17 cellular contexts compared by ENCODE assay signal in the genomic region with DNA sequence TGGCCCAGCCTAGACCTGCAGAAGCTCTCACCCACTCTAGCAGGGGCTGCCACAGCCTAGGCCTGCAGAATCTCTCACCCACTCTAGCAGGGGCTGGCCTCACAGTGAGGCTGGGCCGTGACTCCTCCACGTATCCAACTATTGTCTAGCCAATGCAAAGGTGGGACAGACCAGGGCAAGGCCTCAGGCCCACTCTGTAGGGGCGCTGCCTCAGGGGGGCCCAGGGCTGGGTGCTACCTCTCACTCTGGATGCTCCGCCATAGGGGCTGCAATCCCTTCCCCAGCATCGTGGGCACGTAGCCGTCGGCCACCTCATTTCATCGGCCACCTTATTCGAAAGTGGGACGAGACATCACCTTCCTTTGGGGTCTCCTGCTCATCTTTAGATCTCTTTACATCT.
"Had no signal": no experiment of that assay in that cellular context is flagged by ENCODE, and none has a peak within 500 bp of the region (broad histone marks: within the 10 kb centered on the region; RNA-seq: fewer than 3 reads in every experiment).

No MANE protein-coding gene starts in this region.

- DNase-seq: activated CD4-positive, alpha-beta T cell treated with anti-CD3 and anti-CD28 coated beads, Interleukin-2, amount 50 U/mL, for 1 hour; activated CD8-positive, alpha-beta memory T cell treated with anti-CD3 and anti-CD28 coated beads, Interleukin-2, amount 10 ng/mL, durations not matched to agents 7 days and 5 days; activated gamma-delta T cell; activated naive CD8-positive, alpha-beta T cell treated with anti-CD3 and anti-CD28 coated beads, Interleukin-2, amount 10 ng/mL, durations not matched to agents 7 days and 5 days; activated T-cell treated with anti-CD3 and anti-CD28 coated beads, Interleukin-2, amount 50 U/mL, for 24 hours; effector memory CD4-positive, alpha-beta T cell; midbrain; naive B cell had no signal

- H3K4me1 Mint-ChIP-seq: activated CD8-positive, alpha-beta memory T cell treated with anti-CD3 and anti-CD28 coated beads, Interleukin-2, amount 10 ng/mL, durations not matched to agents 7 days and 5 days; activated naive CD8-positive, alpha-beta T cell treated with anti-CD3 and anti-CD28 coated beads, Interleukin-2, amount 10 ng/mL, durations not matched to agents 7 days and 5 days; naive B cell; stimulated activated effector memory CD8-positive, alpha-beta T cell treated with anti-CD3 and anti-CD28 coated beads, Interleukin-12 subunit alpha, Interleukin-12 subunit beta, amount 100 ng/mL, for 72 hours had no signal

- H3K36me3 Mint-ChIP-seq: activated CD8-positive, alpha-beta memory T cell treated with anti-CD3 and anti-CD28 coated beads, Interleukin-2, amount 10 ng/mL, durations not matched to agents 7 days and 5 days; activated naive CD8-positive, alpha-beta T cell treated with anti-CD3 and anti-CD28 coated beads, Interleukin-2, amount 10 ng/mL, durations not matched to agents 7 days and 5 days; naive B cell had no signal

- H3K4me3 ChIP-seq: ascending aorta, gastroesophageal sphincter, hepatocyte, lung, transverse colon had no signal

- H3K9me3 Mint-ChIP-seq: activated naive CD8-positive, alpha-beta T cell treated with anti-CD3 and anti-CD28 coated beads, Interleukin-2, amount 10 ng/mL, durations not matched to agents 7 days and 5 days; activated T-cell treated with anti-CD3 and anti-CD28 coated beads, Interleukin-2, amount 50 U/mL, for 24 hours; naive B cell; stimulated activated effector memory CD8-positive, alpha-beta T cell treated with anti-CD3 and anti-CD28 coated beads, Interleukin-12 subunit alpha, Interleukin-12 subunit beta, amount 100 ng/mL, for 72 hours; T-helper 1 cell treated with Interleukin-12 subunit alpha and Interleukin-12 subunit beta and Interleukin-4 antibody, amounts not matched to agents 30 μg/mL and 1 μg/mL, for 36 hours had no signal

- H3K27ac Mint-ChIP-seq: activated CD8-positive, alpha-beta memory T cell treated with anti-CD3 and anti-CD28 coated beads, Interleukin-2, amount 10 ng/mL, durations not matched to agents 7 days and 5 days; activated naive CD8-positive, alpha-beta T cell treated with anti-CD3 and anti-CD28 coated beads, Interleukin-2, amount 10 ng/mL, durations not matched to agents 7 days and 5 days; activated T-cell treated with anti-CD3 and anti-CD28 coated beads, Interleukin-2, amount 50 U/mL, for 24 hours; stimulated activated effector memory CD8-positive, alpha-beta T cell treated with anti-CD3 and anti-CD28 coated beads, Interleukin-12 subunit alpha, Interleukin-12 subunit beta, amount 100 ng/mL, for 72 hours; T-helper 1 cell treated with Interleukin-12 subunit alpha and Interleukin-12 subunit beta and Interleukin-4 antibody, amounts not matched to agents 30 μg/mL and 1 μg/mL, for 36 hours had no signal

- H3K27ac ChIP-seq: ascending aorta, epithelial cell of prostate, hepatocyte had no signal

- H3K27me3 ChIP-seq: ascending aorta, hepatocyte, transverse colon had no signal

- H3K9me3 ChIP-seq: ascending aorta, gastroesophageal sphincter, transverse colon had no signal

- H3K36me3 ChIP-seq: ascending aorta, gastroesophageal sphincter, transverse colon had no signal

- H3K27me3 Mint-ChIP-seq: activated CD8-positive, alpha-beta memory T cell treated with anti-CD3 and anti-CD28 coated beads, Interleukin-2, amount 10 ng/mL, durations not matched to agents 7 days and 5 days; activated naive CD8-positive, alpha-beta T cell treated with anti-CD3 and anti-CD28 coated beads, Interleukin-2, amount 10 ng/mL, durations not matched to agents 7 days and 5 days; activated T-cell treated with anti-CD3 and anti-CD28 coated beads, Interleukin-2, amount 50 U/mL, for 24 hours had no signal

- H3K4me3 Mint-ChIP-seq: activated CD8-positive, alpha-beta memory T cell treated with anti-CD3 and anti-CD28 coated beads, Interleukin-2, amount 10 ng/mL, durations not matched to agents 7 days and 5 days; activated naive CD8-positive, alpha-beta T cell treated with anti-CD3 and anti-CD28 coated beads, Interleukin-2, amount 10 ng/mL, durations not matched to agents 7 days and 5 days; activated T-cell treated with anti-CD3 and anti-CD28 coated beads, Interleukin-2, amount 50 U/mL, for 24 hours; naive B cell; stimulated activated effector memory CD8-positive, alpha-beta T cell treated with anti-CD3 and anti-CD28 coated beads, Interleukin-12 subunit alpha, Interleukin-12 subunit beta, amount 100 ng/mL, for 72 hours; T-helper 1 cell treated with Interleukin-12 subunit alpha and Interleukin-12 subunit beta and Interleukin-4 antibody, amounts not matched to agents 30 μg/mL and 1 μg/mL, for 36 hours had no signal

- ATAC-seq: activated CD8-positive, alpha-beta memory T cell treated with anti-CD3 and anti-CD28 coated beads, Interleukin-2, amount 10 ng/mL, durations not matched to agents 7 days and 5 days; gastroesophageal sphincter; SK-N-SH treated with all-trans-retinoic acid at 6 μM for 48 hours; stimulated activated effector memory CD8-positive, alpha-beta T cell treated with anti-CD3 and anti-CD28 coated beads, Interleukin-12 subunit alpha, Interleukin-12 subunit beta, amount 100 ng/mL, for 72 hours had no signal
